Comparison of ENCODE assay signal across 11 cellular contexts in genomic region chr7:2038876-2039728, GRCh38.
DNase-seq lines count a peak whose midpoint lies in the region; ATAC-seq and TF ChIP-seq lines count a peak whose summit lies in the region.
"Had no signal": no experiment of that assay in that cellular context is flagged by ENCODE, and none has a peak within 500 bp of the region (broad histone marks: within the 10 kb centered on the region; RNA-seq: fewer than 3 reads in every experiment).

No MANE protein-coding gene starts in this region.

- no peaks in the 10 kb centered on the region for H3K9me2 ChIP-seq in SU-DHL-6 (replicated peaks; ENCODE audit: insufficient read depth, low read length)

- no peak overlapping the region for H3K4me3 Mint-ChIP-seq in activated CD4-positive, alpha-beta memory T cell treated with anti-CD3 and anti-CD28 coated beads for 36 hours
- no peak overlapping the region for H3K4me3 Mint-ChIP-seq in activated CD4-positive, alpha-beta memory T cell treated with anti-CD3 and anti-CD28 coated beads, Interleukin-2, amount 10 ng/mL, durations not matched to agents 7 days and 5 days
- H3K4me3 Mint-ChIP-seq in stimulated activated memory B cell treated with anti-CD40 and anti-IgM and Interleukin-4, amounts not matched to agents 10 μg/mL and 1 μg/mL and 100 μg/mL, for 72 hours: peak overlapping the region; percentile 68

- H3K9me3 Mint-ChIP-seq in activated CD4-positive, alpha-beta memory T cell treated with anti-CD3 and anti-CD28 coated beads for 36 hours: no peaks in the 10 kb centered on the region
- no peaks in the 10 kb centered on the region for H3K9me3 Mint-ChIP-seq in activated CD4-positive, alpha-beta memory T cell treated with anti-CD3 and anti-CD28 coated beads, Interleukin-2, amount 10 ng/mL, durations not matched to agents 7 days and 5 days
- no peaks in the 10 kb centered on the region for H3K9me3 Mint-ChIP-seq in stimulated activated memory B cell treated with anti-CD40 and anti-IgM and Interleukin-4, amounts not matched to agents 10 μg/mL and 1 μg/mL and 100 μg/mL, for 72 hours

- H3K4me2 ChIP-seq in SU-DHL-6 (ENCODE audit: low read depth, low read length, poor library complexity, severe bottlenecking): no peak overlapping the region

- no peaks in the 10 kb centered on the region for H3K36me3 ChIP-seq in SU-DHL-6 (ENCODE audit: low read length)
- peaks cover 0 to 8% (median 0%) of the 10 kb centered on the region in 9 donors for H3K36me3 ChIP-seq in heart right ventricle

- POLR2A ChIA-PET in activated CD4-positive, alpha-beta memory T cell treated with anti-CD3 and anti-CD28 coated beads for 36 hours (lab: Charles Lee): no interaction called here
- POLR2A ChIA-PET in activated CD4-positive, alpha-beta memory T cell treated with anti-CD3 and anti-CD28 coated beads, Interleukin-2, amount 10 ng/mL, durations not matched to agents 7 days and 5 days (lab: Charles Lee): interaction anchor here (0.8 to 2.1 kb wide), 3 partner anchors 99 to 119 kb away, joined by 3 to 5 read pairs (median 5); no protein-coding TSS in a partner anchor

- peaks cover 0 to 24% (median 17%) of the 10 kb centered on the region in 9 donors for H3K4me1 ChIP-seq in heart right ventricle

- H2AFZ ChIP-seq in SU-DHL-6 (ENCODE audit: low read depth, low read length, severe bottlenecking): no peak overlapping the region

- peak; percentile 18 for DNase-seq in activated CD4-positive, alpha-beta memory T cell treated with anti-CD3 and anti-CD28 coated beads for 36 hours
- no peak for DNase-seq in activated CD4-positive, alpha-beta memory T cell treated with anti-CD3 and anti-CD28 coated beads, Interleukin-2, amount 10 ng/mL, durations not matched to agents 7 days and 5 days
- no peak for DNase-seq in heart right ventricle
- DNase-seq in NCI-H2171 (lab: John Stamatoyannopoulos, UW): no peak
- DNase-seq: ACHN, activated gamma-delta T cell, NCI-H446 treated with DMSO at 0.1 percent for 48 hours had no signal

- H3K9me3 ChIP-seq in SU-DHL-6 (ENCODE audit: insufficient read depth, low read length): no peaks in the 10 kb centered on the region
- H3K9me3 ChIP-seq in heart right ventricle: peaks cover 0 to 7% (median 0%) of the 10 kb centered on the region in 11 donors

- WGBS in heart right ventricle, 2 donors: 70 to 79% methylated on average over 23 of the region's 23 CpGs

- H3K9ac ChIP-seq in SU-DHL-6 (ENCODE audit: low read length): no peak overlapping the region

- peaks cover 29% of the 10 kb centered on the region for H3K4me1 Mint-ChIP-seq in activated CD4-positive, alpha-beta memory T cell treated with anti-CD3 and anti-CD28 coated beads for 36 hours (ENCODE audit: low read depth)
- peaks cover 30% of the 10 kb centered on the region for H3K4me1 Mint-ChIP-seq in activated CD4-positive, alpha-beta memory T cell treated with anti-CD3 and anti-CD28 coated beads, Interleukin-2, amount 10 ng/mL, durations not matched to agents 7 days and 5 days
- H3K4me1 Mint-ChIP-seq in stimulated activated memory B cell treated with anti-CD40 and anti-IgM and Interleukin-4, amounts not matched to agents 10 μg/mL and 1 μg/mL and 100 μg/mL, for 72 hours: peaks cover 63% of the 10 kb centered on the region

- no peaks in the 10 kb centered on the region for H3F3A ChIP-seq in SU-DHL-6 (ENCODE audit: insufficient read depth)

- H3K79me2 ChIP-seq in SU-DHL-6 (ENCODE audit: insufficient read depth, low read length): no peaks in the 10 kb centered on the region

- no peaks in the 10 kb centered on the region for H3K27me3 Mint-ChIP-seq in activated CD4-positive, alpha-beta memory T cell treated with anti-CD3 and anti-CD28 coated beads for 36 hours
- no peaks in the 10 kb centered on the region for H3K27me3 Mint-ChIP-seq in activated CD4-positive, alpha-beta memory T cell treated with anti-CD3 and anti-CD28 coated beads, Interleukin-2, amount 10 ng/mL, durations not matched to agents 7 days and 5 days
- no peaks in the 10 kb centered on the region for H3K27me3 Mint-ChIP-seq in stimulated activated memory B cell treated with anti-CD40 and anti-IgM and Interleukin-4, amounts not matched to agents 10 μg/mL and 1 μg/mL and 100 μg/mL, for 72 hours

- TF ChIP-seq CTCF in SU-DHL-6 (IDR thresholded peaks at IDR 0.05; ENCODE audit: insufficient read depth, low read length, poor library complexity, severe bottlenecking) (no peak), heart right ventricle (IDR thresholded peaks at IDR 0.05) (no peak)

- H3K27me3 ChIP-seq in SU-DHL-6 (ENCODE audit: low read length) (no peaks in the 10 kb centered on the region), heart right ventricle (no peaks in the 10 kb centered on the region)

- H3K36me3 Mint-ChIP-seq in activated CD4-positive, alpha-beta memory T cell treated with anti-CD3 and anti-CD28 coated beads for 36 hours: peaks cover 5% of the 10 kb centered on the region
- H3K36me3 Mint-ChIP-seq in activated CD4-positive, alpha-beta memory T cell treated with anti-CD3 and anti-CD28 coated beads, Interleukin-2, amount 10 ng/mL, durations not matched to agents 7 days and 5 days (ENCODE audit: low read depth): peaks cover 4% of the 10 kb centered on the region
- H3K36me3 Mint-ChIP-seq in stimulated activated memory B cell treated with anti-CD40 and anti-IgM and Interleukin-4, amounts not matched to agents 10 μg/mL and 1 μg/mL and 100 μg/mL, for 72 hours: peaks cover 52% of the 10 kb centered on the region

- intact Hi-C loops in activated CD4-positive, alpha-beta memory T cell treated with anti-CD3 and anti-CD28 coated beads for 36 hours (cut with micrococcal nuclease): no loop called here
- intact Hi-C loops in heart right ventricle (cut with DNase I): loop anchor here in 1 of 10 donors (2.0 kb wide), 1 partner anchor 72 kb away; no protein-coding TSS in a partner anchor

- peak in 5 of 8 donors; percentile 9 to 32 (median 26) for ATAC-seq in heart right ventricle
- ATAC-seq in stimulated activated memory B cell treated with anti-CD40 and anti-IgM and Interleukin-4, amounts not matched to agents 10 μg/mL and 1 μg/mL and 100 μg/mL, for 72 hours: peak; percentile 72
- no peak for ATAC-seq in HG03342 (IDR thresholded peaks at IDR 0.05; ENCODE audit: unreplicated experiment)
- no peak for ATAC-seq in HG03439 (IDR thresholded peaks at IDR 0.05; ENCODE audit: unreplicated experiment)

- H3K4me3 ChIP-seq in SU-DHL-6 (ENCODE audit: insufficient read depth, low read length, poor library complexity, severe bottlenecking) (no peak overlapping the region), heart right ventricle (no peak overlapping the region)

- H3K27ac Mint-ChIP-seq in activated CD4-positive, alpha-beta memory T cell treated with anti-CD3 and anti-CD28 coated beads for 36 hours: no peak overlapping the region
- no peak overlapping the region for H3K27ac Mint-ChIP-seq in activated CD4-positive, alpha-beta memory T cell treated with anti-CD3 and anti-CD28 coated beads, Interleukin-2, amount 10 ng/mL, durations not matched to agents 7 days and 5 days
- peak overlapping the region; percentile 91 for H3K27ac Mint-ChIP-seq in stimulated activated memory B cell treated with anti-CD40 and anti-IgM and Interleukin-4, amounts not matched to agents 10 μg/mL and 1 μg/mL and 100 μg/mL, for 72 hours

- CTCF ChIA-PET in activated CD4-positive, alpha-beta memory T cell treated with anti-CD3 and anti-CD28 coated beads for 36 hours (lab: Charles Lee): interaction anchor here (0.7 to 0.9 kb wide), 2 partner anchors 113 to 460 kb away, joined by 3 to 4 read pairs; no protein-coding TSS in a partner anchor
- CTCF ChIA-PET in activated CD4-positive, alpha-beta memory T cell treated with anti-CD3 and anti-CD28 coated beads, Interleukin-2, amount 10 ng/mL, durations not matched to agents 7 days and 5 days (lab: Charles Lee): interaction anchor here (1.2 kb wide), 1 partner anchor 117 kb away, joined by 3 read pairs; no protein-coding TSS in a partner anchor

- peak overlapping the region; percentile 14; the same call in 1 of the 2 replicates for H3K27ac ChIP-seq in SU-DHL-6 (ENCODE audit: low read depth, low read length)
- no peak overlapping the region for H3K27ac ChIP-seq in heart right ventricle

- H4K20me1 ChIP-seq in SU-DHL-6 (ENCODE audit: low read depth, low read length): no peaks in the 10 kb centered on the region

Comparison
In these comparisons a context has a peak if more than half of its experiments do, and no peak if none do; other contexts are left out.
1. ATAC-seq: peak in heart right ventricle (5 of 8) and stimulated activated memory B cell treated with anti-CD40 and anti-IgM and Interleukin-4, amounts not matched to agents 10 μg/mL and 1 μg/mL and 100 μg/mL, for 72 hours (single experiment); none in HG03342 (single experiment) and HG03439 (single experiment).